24 cellular contexts compared by ENCODE assay signal in genomic region chr5:161804263-161804662, GRCh38. TPM values are rescaled to one million over a fixed set of nuclear protein-coding genes. Genes with fewer than 3 reads are reported as not detected.
DNase-seq lines count a peak whose midpoint lies in the region; ATAC-seq and TF ChIP-seq lines count a peak whose summit lies in the region.
"Had no signal": no experiment of that assay in that cellular context is flagged by ENCODE, and none has a peak within 500 bp of the region (broad histone marks: within the 10 kb centered on the region; RNA-seq: fewer than 3 reads in every experiment).

No MANE protein-coding gene starts in this region.

- DNase-seq in GM23338 (ENCODE audit: low spot score), result no peak
- peak; percentile 51 for DNase-seq in endodermal cell
- peak; percentile 13 for DNase-seq in iPS-NIHi7 (ENCODE audit: extremely low spot score)
- peak; percentile 16 for DNase-seq in neural progenitor cell (ENCODE audit: low spot score)
- no peak for DNase-seq in COLO829 (ENCODE audit: low spot score)
- no peak for DNase-seq in mammary epithelial cell
- DNase-seq in SK-N-SH, result no peak
- DNase-seq: 8988T; ACHN; AML-193; BE2C; Calu3; CD4-positive, alpha-beta T cell; CD8-positive, alpha-beta memory T cell; COR-L47; DMS53; DMS79 treated with DMSO at 0.1 percent for 48 hours; GF-D8; H7; HCEC 1CT had no signal

- H3K9me3 Mint-ChIP-seq in GM23338 (no peaks in the 10 kb centered on the region; the same call in 1 of the 3 replicates), endodermal cell (no peaks in the 10 kb centered on the region), neural progenitor cell (no peaks in the 10 kb centered on the region)

- WGBS in endodermal cell (ENCODE audit: insufficient coverage in 1 of 2, insufficient read length in 1 of 2), 2 experiments, result 19% methylated on average over 1 of the region's 1 CpG; no CpG with 5 or more reads in 1 of the 2 experiments
- WGBS in mammary epithelial cell (ENCODE audit: low coverage, missing lambda C conversion rate), result 0% methylated on average over 1 of the region's 1 CpG
- WGBS in SK-N-SH (ENCODE audit: low lambda C conversion rate), result 0% methylated on average over 1 of the region's 1 CpG

- no peak for TF ChIP-seq EP300 in SK-N-SH (IDR thresholded peaks at IDR 0.05; ENCODE audit: borderline replicate concordance in 1 of 2, low read depth in 1 of 2, low read length in 1 of 2)

- no peaks in the 10 kb centered on the region for H4K20me1 ChIP-seq in GM23338 (replicated peaks; ENCODE audit: insufficient read depth)
- H4K20me1 ChIP-seq in neural progenitor cell (ENCODE audit: low read depth), result no peaks in the 10 kb centered on the region
- no peaks in the 10 kb centered on the region for H4K20me1 ChIP-seq in mammary epithelial cell (ENCODE audit: insufficient read depth, low read length)
- no peaks in the 10 kb centered on the region for H4K20me1 ChIP-seq in SK-N-SH (ENCODE audit: insufficient read depth)
- H4K20me1 ChIP-seq: BLaER1 treated with 17β-estradiol and CSF1 and Interleukin-3, amounts not matched to agents 10 nM and 100 nM had no signal

- no peak overlapping the region for H2AFZ ChIP-seq in GM23338
- no peak overlapping the region for H2AFZ ChIP-seq in neural progenitor cell (replicated peaks)
- H2AFZ ChIP-seq in mammary epithelial cell (ENCODE audit: low read depth, low read length), result no peak overlapping the region
- no peak overlapping the region for H2AFZ ChIP-seq in SK-N-SH (ENCODE audit: low read depth)

- no peak overlapping the region for H3K4me3 ChIP-seq in GM23338
- H3K4me3 ChIP-seq in endodermal cell (ENCODE audit: low read length), result no peak overlapping the region
- H3K4me3 ChIP-seq in neural progenitor cell, result no peak overlapping the region
- no peak overlapping the region for H3K4me3 ChIP-seq in mammary epithelial cell (replicated peaks in 1 of 3; ENCODE audit: insufficient read depth in 1 of 3, low read depth in 2 of 3, low read length in 3 of 3)
- H3K4me3 ChIP-seq in SK-N-SH (ENCODE audit: low read depth in 2 of 2, low read length in 1 of 2), result no peak overlapping the region
- H3K4me3 ChIP-seq: A549; BLaER1 treated with 17β-estradiol and CSF1 and Interleukin-3, amounts not matched to agents 10 nM and 100 nM had no signal

- H3K36me3 ChIP-seq in GM23338 (ENCODE audit: insufficient read depth), result no peaks in the 10 kb centered on the region
- no peaks in the 10 kb centered on the region for H3K36me3 ChIP-seq in endodermal cell (ENCODE audit: control insufficient read depth, insufficient read depth, low read length)
- no peaks in the 10 kb centered on the region for H3K36me3 ChIP-seq in neural progenitor cell
- H3K36me3 ChIP-seq in mammary epithelial cell (ENCODE audit: insufficient read depth, low read length), result no peaks in the 10 kb centered on the region
- H3K36me3 ChIP-seq in SK-N-SH (replicated peaks in 1 of 2; ENCODE audit: control insufficient read depth in 1 of 2, insufficient read depth in 2 of 2, low read length in 1 of 2), result no peaks in the 10 kb centered on the region
- H3K36me3 ChIP-seq: BE2C; BLaER1 treated with 17β-estradiol and CSF1 and Interleukin-3, amounts not matched to agents 10 nM and 100 nM had no signal

- in situ Hi-C loops in mammary epithelial cell (cut with MboI; ENCODE audit: low sequenced_read_pairs in 2 of 2), result no loop called here

- ATAC-seq in GM23338, result peak; percentile 81
- ATAC-seq: A549 had no signal

- no peak overlapping the region for H3K4me2 ChIP-seq in GM23338
- H3K4me2 ChIP-seq in neural progenitor cell, result no peak overlapping the region
- no peak overlapping the region for H3K4me2 ChIP-seq in mammary epithelial cell (ENCODE audit: insufficient read depth, low read depth, low read length)
- H3K4me2 ChIP-seq in SK-N-SH, result no peak overlapping the region
- H3K4me2 ChIP-seq: A549; BLaER1 treated with 17β-estradiol and CSF1 and Interleukin-3, amounts not matched to agents 10 nM and 100 nM had no signal

- no peaks in the 10 kb centered on the region for H3F3A ChIP-seq in GM23338 (replicated peaks; ENCODE audit: low read depth)
- H3F3A ChIP-seq in neural progenitor cell (ENCODE audit: low read depth), result no peaks in the 10 kb centered on the region
- H3F3A ChIP-seq in SK-N-SH (replicated peaks; ENCODE audit: insufficient read depth), result no peaks in the 10 kb centered on the region

- H3K4me1 Mint-ChIP-seq in GM23338 (peaks cover 3% of the 10 kb centered on the region; the same call in 1 of the 3 replicates), endodermal cell (no peaks in the 10 kb centered on the region), neural progenitor cell (no peaks in the 10 kb centered on the region)
- H3K4me1 Mint-ChIP-seq: CD14-positive monocyte; CD8-positive, alpha-beta memory T cell had no signal

- no peak overlapping the region for H3K27ac Mint-ChIP-seq in GM23338
- H3K27ac Mint-ChIP-seq in endodermal cell, result no peak overlapping the region
- no peak overlapping the region for H3K27ac Mint-ChIP-seq in neural progenitor cell
- H3K27ac Mint-ChIP-seq: CD14-positive monocyte; CD4-positive, alpha-beta T cell; CD8-positive, alpha-beta memory T cell had no signal

- H3K27me3 ChIP-seq in GM23338 (ENCODE audit: insufficient read depth), result no peaks in the 10 kb centered on the region
- no peaks in the 10 kb centered on the region for H3K27me3 ChIP-seq in endodermal cell (ENCODE audit: control insufficient read depth, insufficient read depth, low read length, poor library complexity, severe bottlenecking)
- H3K27me3 ChIP-seq in neural progenitor cell, result no peaks in the 10 kb centered on the region
- no peaks in the 10 kb centered on the region for H3K27me3 ChIP-seq in mammary epithelial cell (ENCODE audit: insufficient read depth, low read length)
- no peaks in the 10 kb centered on the region for H3K27me3 ChIP-seq in SK-N-SH (ENCODE audit: insufficient read depth)
- H3K27me3 ChIP-seq: BE2C; BLaER1 treated with 17β-estradiol and CSF1 and Interleukin-3, amounts not matched to agents 10 nM and 100 nM had no signal

- intact Hi-C loops in mammary epithelial cell (cut with micrococcal nuclease), result no loop called here

- CTCF ChIA-PET in mammary epithelial cell (lab: Charles Lee; ENCODE audit: low non-redundant PET) (no interaction called here), SK-N-SH (lab: Yijun Ruan, JAX) (interaction anchor here (1.4 kb wide), 1 partner anchor 260 kb away, joined by 3 read pairs; no protein-coding TSS in a partner anchor)

- H3K9me2 ChIP-seq in GM23338 (ENCODE audit: insufficient read depth) (no peaks in the 10 kb centered on the region), SK-N-SH (no peaks in the 10 kb centered on the region)

- H3K27me3 Mint-ChIP-seq in GM23338 (ENCODE audit: insufficient read depth, low read depth, poor library complexity) (no peaks in the 10 kb centered on the region), endodermal cell (ENCODE audit: insufficient read depth) (no peaks in the 10 kb centered on the region), neural progenitor cell (ENCODE audit: insufficient read depth, low read depth) (no peaks in the 10 kb centered on the region)
- H3K27me3 Mint-ChIP-seq: CD4-positive, alpha-beta T cell; CD8-positive, alpha-beta memory T cell had no signal

- H3K36me3 Mint-ChIP-seq in GM23338 (ENCODE audit: low read depth) (no peaks in the 10 kb centered on the region), endodermal cell (ENCODE audit: low read depth) (no peaks in the 10 kb centered on the region), neural progenitor cell (no peaks in the 10 kb centered on the region)
- H3K36me3 Mint-ChIP-seq: CD14-positive monocyte; CD8-positive, alpha-beta memory T cell had no signal

- TF ChIP-seq CTCF in GM23338 (conservative IDR thresholded peaks at IDR 0.05; ENCODE audit: low read depth in 2 of 2) (no peak), endodermal cell (conservative IDR thresholded peaks at IDR 0.05) (no peak), neural progenitor cell (IDR thresholded peaks at IDR 0.05) (no peak), mammary epithelial cell (conservative IDR thresholded peaks at IDR 0.05 in 1 of 2, IDR thresholded peaks at IDR 0.05 in 1 of 2; ENCODE audit: extremely low read depth in 1 of 2, insufficient read depth in 1 of 2, low read depth in 1 of 2, low read length in 2 of 2) (no peak), SK-N-SH (IDR thresholded peaks at IDR 0.05) (no peak)

- no peak overlapping the region for H3K4me3 Mint-ChIP-seq in GM23338
- no peak overlapping the region for H3K4me3 Mint-ChIP-seq in endodermal cell
- no peak overlapping the region for H3K4me3 Mint-ChIP-seq in neural progenitor cell
- H3K4me3 Mint-ChIP-seq: CD14-positive monocyte; CD4-positive, alpha-beta T cell; CD8-positive, alpha-beta memory T cell had no signal

- H3K27ac ChIP-seq in GM23338 (ENCODE audit: low read depth) (no peak overlapping the region), endodermal cell (ENCODE audit: low read depth, low read length) (no peak overlapping the region), neural progenitor cell (no peak overlapping the region), mammary epithelial cell (ENCODE audit: insufficient read depth, low read depth, low read length) (no peak overlapping the region), SK-N-SH (ENCODE audit: low read depth in 2 of 2, low read length in 1 of 2) (no peak overlapping the region)
- H3K27ac ChIP-seq: A549; BLaER1 treated with 17β-estradiol and CSF1 and Interleukin-3, amounts not matched to agents 10 nM and 100 nM had no signal

- H3K4me1 ChIP-seq in GM23338 (ENCODE audit: insufficient read depth), result no peaks in the 10 kb centered on the region
- H3K4me1 ChIP-seq in endodermal cell (ENCODE audit: control insufficient read depth, insufficient read depth, low read length), result peaks cover 6% of the 10 kb centered on the region
- H3K4me1 ChIP-seq in neural progenitor cell, result no peaks in the 10 kb centered on the region
- no peaks in the 10 kb centered on the region for H3K4me1 ChIP-seq in mammary epithelial cell (ENCODE audit: insufficient read depth, low read length)
- no peaks in the 10 kb centered on the region for H3K4me1 ChIP-seq in SK-N-SH (ENCODE audit: control insufficient read depth in 1 of 2, insufficient read depth in 2 of 2, low read depth in 1 of 2, low read length in 1 of 2)
- H3K4me1 ChIP-seq: A549; BE2C; BLaER1 treated with 17β-estradiol and CSF1 and Interleukin-3, amounts not matched to agents 10 nM and 100 nM had no signal

- no peaks in the 10 kb centered on the region for H3K79me2 ChIP-seq in GM23338 (replicated peaks; ENCODE audit: insufficient read depth)
- no peaks in the 10 kb centered on the region for H3K79me2 ChIP-seq in neural progenitor cell (ENCODE audit: low read depth)
- H3K79me2 ChIP-seq in mammary epithelial cell (ENCODE audit: insufficient read depth, low read length), result no peaks in the 10 kb centered on the region
- no peaks in the 10 kb centered on the region for H3K79me2 ChIP-seq in SK-N-SH (ENCODE audit: insufficient read depth)

- no TSS peak for BruUV-seq in mammary epithelial cell (replicated peaks; lab: Mats Ljungman, UMichigan)

- dilution Hi-C loops in mammary epithelial cell (cut with HindIII; ENCODE audit: low sequenced_read_pairs), result no loop called here

- no peaks in the 10 kb centered on the region for H3K9me3 ChIP-seq in endodermal cell (ENCODE audit: control insufficient read depth, low read length)
- no peaks in the 10 kb centered on the region for H3K9me3 ChIP-seq in neural progenitor cell (ENCODE audit: low read depth)
- no peaks in the 10 kb centered on the region for H3K9me3 ChIP-seq in mammary epithelial cell (replicated peaks; ENCODE audit: insufficient read depth, low read length)
- H3K9me3 ChIP-seq in SK-N-SH, result no peaks in the 10 kb centered on the region
- H3K9me3 ChIP-seq: A549; BE2C; BLaER1 treated with 17β-estradiol and CSF1 and Interleukin-3, amounts not matched to agents 10 nM and 100 nM had no signal

- no peak overlapping the region for H3K9ac ChIP-seq in endodermal cell (ENCODE audit: extremely low read depth, low read length, poor library complexity, severe bottlenecking)
- H3K9ac ChIP-seq in neural progenitor cell, result no peak overlapping the region
- H3K9ac ChIP-seq in mammary epithelial cell (ENCODE audit: insufficient read depth, low read length), result no peak overlapping the region
- no peak overlapping the region for H3K9ac ChIP-seq in SK-N-SH
- H3K9ac ChIP-seq: BLaER1 treated with 17β-estradiol and CSF1 and Interleukin-3, amounts not matched to agents 10 nM and 100 nM had no signal

- POLR2A ChIA-PET in SK-N-SH (lab: Yijun Ruan, JAX), result no interaction called here

- no peak for TF ChIP-seq RAD21 in SK-N-SH (IDR thresholded peaks at IDR 0.05; ENCODE audit: low read length)

RNA-seq across cellular contexts. Expression of gene GABRA1, which starts 43.7 kb away (rescaled TPM):
- total RNA-seq in GM23338 (2014; rRNA removed; shearing (Covaris generic)), result 0.16 and 0.52 TPM in 2 replicates
- polyA plus RNA-seq in GM23338 (2016; fragmentation: Nextera tagmentation; extraction: Ambion mirVana) (0.42 and 0.52 TPM in 2 replicates), mammary epithelial cell (not detected), SK-N-SH (2012; rRNA removed) (not detected in 2 replicates)
- total RNA-seq in endodermal cell (under 1 TPM in 1 of 2 donors, not detected in 1; 0.33 TPM), neural progenitor cell (ENCODE audit: low replicate concordance) (not detected in 2 replicates), mammary epithelial cell (not detected)
- 0.14 TPM for polyA plus RNA-seq in endodermal cell (2013, experiment 1 of 2)
- polyA plus RNA-seq in endodermal cell (2013, experiment 2 of 2), result not detected
- not detected for polyA minus RNA-seq in mammary epithelial cell
- under 0.01 TPM in 1 of 2 replicates, not detected in the other for polyA plus RNA-seq in SK-N-SH (2012; cell fraction: cytosol; rRNA removed)
- polyA plus RNA-seq in SK-N-SH (2012; cell fraction: nucleus; rRNA removed), result not detected in 2 replicates
- total RNA-seq: Calu3; CD4-positive, alpha-beta T cell; CD8-positive, alpha-beta memory T cell; G401 had no signal
- polyA plus RNA-seq: A549; CD14-positive monocyte; CD8-positive, alpha-beta memory T cell had no signal

Comparison
In these comparisons a context has a peak if more than half of its experiments do, and no peak if none do; other contexts are left out.
1. DNase-seq: peak in endodermal cell (single experiment), iPS-NIHi7 (single experiment) and neural progenitor cell (single experiment); none in GM23338 (single experiment), COLO829 (single experiment), mammary epithelial cell (single experiment) and SK-N-SH (single experiment).